In the genomic region with DNA sequence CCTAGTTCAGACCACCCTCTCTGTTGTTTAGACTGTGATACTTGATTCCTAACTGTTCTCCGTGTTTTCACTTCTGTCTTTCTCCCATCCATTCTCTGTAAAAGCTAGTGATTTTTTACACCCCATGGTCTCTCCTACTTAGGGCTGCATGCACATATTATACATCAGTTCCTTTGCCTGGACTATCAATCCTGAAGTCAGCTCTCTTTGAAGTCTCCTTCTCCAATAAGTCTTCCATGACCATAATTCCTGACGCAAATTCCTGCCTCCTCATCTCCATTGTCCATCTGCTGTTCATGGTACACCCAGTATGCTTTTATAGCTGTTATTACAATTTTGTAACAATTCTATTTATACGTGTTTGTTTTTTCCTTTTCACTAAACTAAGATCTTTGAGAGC, we compare ENCODE assay signal across 28 cellular contexts.
A peak's percentile ranks its signal among the peaks of the same experiment; 100 is the strongest.
DNase-seq lines count a peak whose midpoint lies in the region; FAIRE-seq and TF ChIP-seq lines count a peak whose summit lies in the region.
"Had no signal": no experiment of that assay in that cellular context is flagged by ENCODE, and none has a peak within 500 bp of the region (broad histone marks: within the 10 kb centered on the region; RNA-seq: fewer than 3 reads in every experiment).

No MANE protein-coding gene starts in this region.

- H4K8ac ChIP-seq in H1 (ENCODE audit: extremely low read depth, insufficient read depth, low read length) = no peak overlapping the region

- H2BK20ac ChIP-seq in H1 (ENCODE audit: low read length) = no peak overlapping the region

- H3K4me3 Mint-ChIP-seq in nephron (no peak overlapping the region), endothelial cell (ENCODE audit: unreplicated experiment) (no peak overlapping the region)
- H3K4me3 Mint-ChIP-seq: naive thymus-derived CD8-positive, alpha-beta T cell; T-cell had no signal

- peaks cover 4% of the 10 kb centered on the region for H3F3A ChIP-seq in smooth muscle cell (ENCODE audit: low read depth)

- H2BK12ac ChIP-seq in H1 (ENCODE audit: low read depth, low read length) = no peak overlapping the region

- H3K9me3 Mint-ChIP-seq in nephron = no peaks in the 10 kb centered on the region
- no peaks in the 10 kb centered on the region for H3K9me3 Mint-ChIP-seq in endothelial cell (ENCODE audit: unreplicated experiment)
- H3K9me3 Mint-ChIP-seq: T-cell had no signal

- no peak overlapping the region for H3K18ac ChIP-seq in H1 (ENCODE audit: extremely low read depth, low read length)

- TF ChIP-seq EP300 in H1 (IDR thresholded peaks at IDR 0.05; ENCODE audit: borderline replicate concordance in 1 of 2, low read depth in 2 of 2, low read length in 2 of 2) (no peak), suprapubic skin (IDR thresholded peaks at IDR 0.05) (no peak)

- H4K20me1 ChIP-seq in H1 (replicated peaks in 1 of 2; ENCODE audit: control insufficient read depth in 1 of 2, insufficient read depth in 2 of 2, low read length in 2 of 2) (no peaks in the 10 kb centered on the region), smooth muscle cell (ENCODE audit: low read depth) (no peaks in the 10 kb centered on the region)

- no peaks in the 10 kb centered on the region for H3K23me2 ChIP-seq in H1 (ENCODE audit: low read depth, low read length)

- H3K36me3 Mint-ChIP-seq in nephron (ENCODE audit: low read depth) = no peaks in the 10 kb centered on the region
- H3K36me3 Mint-ChIP-seq in endothelial cell (ENCODE audit: low read depth, unreplicated experiment) = no peaks in the 10 kb centered on the region
- H3K36me3 Mint-ChIP-seq: activated naive CD4-positive, alpha-beta T cell treated with anti-CD3 and anti-CD28 coated beads, Interleukin-2, amount 50 U/mL, for 72 hours; naive thymus-derived CD8-positive, alpha-beta T cell; T-cell had no signal

- peak; percentile 7 for FAIRE-seq in H1 (lab: Jason Lieb, UNC)
- FAIRE-seq: H54, keratinocyte had no signal

- H3K36me3 ChIP-seq in H1 (ENCODE audit: control insufficient read depth in 2 of 4, insufficient read depth in 4 of 4, low read length in 3 of 4) (no peaks in the 10 kb centered on the region), smooth muscle cell (ENCODE audit: low read depth) (no peaks in the 10 kb centered on the region), BE2C (no peaks in the 10 kb centered on the region), suprapubic skin (no peaks in the 10 kb centered on the region)
- H3K36me3 ChIP-seq: cardiac muscle cell, right atrium auricular region, spleen, stomach, tibial nerve, WERI-Rb-1 had no signal

- no peak for TF ChIP-seq RAD21 in H1 (IDR thresholded peaks at IDR 0.05 in 1 of 2, conservative IDR thresholded peaks at IDR 0.05 in 1 of 2; ENCODE audit: low read depth in 2 of 2, low read length in 2 of 2)

- no peak overlapping the region for H2AK5ac ChIP-seq in H1 (ENCODE audit: low read depth, low read length)

- H3K9ac ChIP-seq in H1 (replicated peaks in 1 of 4; ENCODE audit: extremely low read depth in 1 of 4, low read depth in 3 of 4, low read length in 3 of 4) (no peak overlapping the region), smooth muscle cell (ENCODE audit: low read depth) (no peak overlapping the region)

- no peak overlapping the region for H3K4ac ChIP-seq in H1 (replicated peaks; ENCODE audit: insufficient read length, low read depth, low read length)

- H2BK5ac ChIP-seq in H1 (ENCODE audit: low read depth, low read length) = no peak overlapping the region

- H4K5ac ChIP-seq in H1 (ENCODE audit: insufficient read length, low read depth, low read length) = no peak overlapping the region

- no peak overlapping the region for H2BK15ac ChIP-seq in H1 (ENCODE audit: low read length)

- H3K27me3 ChIP-seq in H1 (replicated peaks in 1 of 4; ENCODE audit: control insufficient read depth in 3 of 4, extremely low read depth in 1 of 4, insufficient read depth in 3 of 4, low read length in 3 of 4) (no peaks in the 10 kb centered on the region), smooth muscle cell (ENCODE audit: low read depth) (no peaks in the 10 kb centered on the region), BE2C (no peaks in the 10 kb centered on the region), suprapubic skin (no peaks in the 10 kb centered on the region)
- H3K27me3 ChIP-seq: cardiac muscle cell, right atrium auricular region, spleen, stomach, tibial nerve had no signal

- DNase-seq in NCI-H69 (lab: John Stamatoyannopoulos, UW) (peak; percentile 21), H1 (ENCODE audit: low read depth in 1 of 2, low spot score in 2 of 2) (no peak), smooth muscle cell (lab: John Stamatoyannopoulos, UW; ENCODE audit: unreplicated experiment) (no peak), NCI-H345 (lab: John Stamatoyannopoulos, UW) (no peak), endothelial cell (ENCODE audit: low spot score) (no peak), BE2C (no peak), suprapubic skin (ENCODE audit: low spot score in 2 of 2) (no peak)
- DNase-seq: activated CD4-positive, alpha-beta T cell treated with anti-CD3 and anti-CD28 coated beads for 4 hours; activated CD8-positive, alpha-beta memory T cell treated with anti-CD3 and anti-CD28 coated beads for 24 hours; activated effector memory CD4-positive, alpha-beta T cell treated with Interleukin-2 at 50 U/mL for 16 hours; DMS79 treated with DMSO at 0.1 percent for 48 hours; effector memory CD4-positive, alpha-beta T cell; naive thymus-derived CD8-positive, alpha-beta T cell; NCI-H510A; spleen; stimulated activated CD4-positive, alpha-beta T cell treated with anti-CD3 and anti-CD28 coated beads, Interleukin-4, amount 100 ng/mL, for 1 hour; stomach; T-cell; WERI-Rb-1 had no signal

- H2AFZ ChIP-seq in H1 (ENCODE audit: low read length) (no peak overlapping the region), smooth muscle cell (ENCODE audit: low read depth) (peak overlapping the region; percentile 26)

- H3K9me3 ChIP-seq in H1 (ENCODE audit: insufficient read depth in 2 of 2, low read depth in 1 of 2, low read length in 1 of 2) = no peaks in the 10 kb centered on the region
- no peaks in the 10 kb centered on the region for H3K9me3 ChIP-seq in smooth muscle cell (replicated peaks; ENCODE audit: low read depth)
- H3K9me3 ChIP-seq in BE2C = no peaks in the 10 kb centered on the region
- H3K9me3 ChIP-seq in suprapubic skin = no peaks in the 10 kb centered on the region
- H3K9me3 ChIP-seq: right atrium auricular region, spleen, stomach, tibial nerve had no signal

- no peak overlapping the region for H3K4me2 ChIP-seq in H1 (ENCODE audit: insufficient read depth in 1 of 2, low read depth in 2 of 2, low read length in 2 of 2)
- H3K4me2 ChIP-seq in smooth muscle cell = no peak overlapping the region

- H3K27ac ChIP-seq in H1 (ENCODE audit: low read depth, low read length) (no peak overlapping the region), smooth muscle cell (ENCODE audit: low read depth) (peak overlapping the region; percentile 69), suprapubic skin (no peak overlapping the region)
- H3K27ac ChIP-seq: C4-2B, cardiac muscle cell, coronary artery, spleen, stomach, tibial nerve, WERI-Rb-1 had no signal

- TF ChIP-seq POLR2A in H1 (IDR thresholded peaks at IDR 0.05; ENCODE audit: control extremely low read depth in 1 of 2, low read depth in 2 of 2, low read length in 2 of 2) (no peak), suprapubic skin (IDR thresholded peaks at IDR 0.05) (no peak)

- H3K4me1 ChIP-seq in H1 (replicated peaks in 1 of 4; ENCODE audit: control insufficient read depth in 3 of 4, insufficient read depth in 4 of 4, low read length in 3 of 4) (peaks cover 0 to 7% (median 4%) of the 10 kb centered on the region in 4 experiments; a peak in 3 of 7 replicates), smooth muscle cell (ENCODE audit: low read depth) (peaks cover 25% of the 10 kb centered on the region), BE2C (peaks cover 31% of the 10 kb centered on the region), suprapubic skin (peaks cover 9% of the 10 kb centered on the region)
- H3K4me1 ChIP-seq: spleen had no signal

- peak overlapping the region; percentile 7 to 71 (median 44) for H3K27ac Mint-ChIP-seq in nephron
- no peak overlapping the region for H3K27ac Mint-ChIP-seq in endothelial cell (ENCODE audit: unreplicated experiment)
- H3K27ac Mint-ChIP-seq: activated naive CD4-positive, alpha-beta T cell treated with anti-CD3 and anti-CD28 coated beads, Interleukin-2, amount 50 U/mL, for 72 hours; naive thymus-derived CD8-positive, alpha-beta T cell; T-cell had no signal

- POLR2A ChIA-PET in H1 (lab: Charles Lee; ENCODE audit: partially characterized antibody) = interaction anchor here (0.6 kb wide), 1 partner anchor 295 kb away, joined by 3 read pairs; no protein-coding TSS in a partner anchor

- no peak overlapping the region for H3K14ac ChIP-seq in H1 (ENCODE audit: insufficient read length)

- 77% methylated on average over 3 of the region's 3 CpGs; no CpG with 5 or more reads in 1 of the 2 experiments for WGBS in H1 (ENCODE audit: extremely low coverage in 1 of 2, insufficient coverage in 1 of 2, insufficient read length in 1 of 2, insufficient replicate concordance in 2 of 2, low coverage in 1 of 2, low lambda C conversion rate in 2 of 2, missing lambda C conversion rate in 1 of 2), 2 experiments
- 63% methylated on average over 3 of the region's 3 CpGs for WGBS in smooth muscle cell (ENCODE audit: low lambda C conversion rate)
- 68% methylated on average over 3 of the region's 3 CpGs for WGBS in suprapubic skin

- H3K4me1 Mint-ChIP-seq in nephron = peaks cover 34% of the 10 kb centered on the region
- H3K4me1 Mint-ChIP-seq in endothelial cell (ENCODE audit: unreplicated experiment) = no peaks in the 10 kb centered on the region
- H3K4me1 Mint-ChIP-seq: T-cell had no signal

- no peak for TF ChIP-seq CTCF in H1 (IDR thresholded peaks at IDR 0.05; ENCODE audit: control extremely low read depth in 1 of 3, insufficient read depth in 1 of 3, low read depth in 1 of 3, low read length in 3 of 3)
- no peak for TF ChIP-seq CTCF in nephron (IDR thresholded peaks at IDR 0.05; ENCODE audit: unreplicated experiment in 3 of 3)
- no peak for TF ChIP-seq CTCF in smooth muscle cell (IDR thresholded peaks at IDR 0.05; ENCODE audit: borderline replicate concordance, insufficient read depth, poor library complexity, severe bottlenecking)
- no peak for TF ChIP-seq CTCF in endothelial cell (IDR thresholded peaks at IDR 0.05; ENCODE audit: unreplicated experiment)
- TF ChIP-seq CTCF in BE2C (IDR thresholded peaks at IDR 0.05; ENCODE audit: low read depth, low read length) = no peak
- TF ChIP-seq CTCF in suprapubic skin (IDR thresholded peaks at IDR 0.05) = no peak

- H3K27me3 Mint-ChIP-seq in nephron (ENCODE audit: low read depth) = no peaks in the 10 kb centered on the region
- H3K27me3 Mint-ChIP-seq in endothelial cell (ENCODE audit: unreplicated experiment) = no peaks in the 10 kb centered on the region
- H3K27me3 Mint-ChIP-seq: T-cell had no signal

- H3K56ac ChIP-seq in H1 (replicated peaks; ENCODE audit: insufficient read length, low read depth, low read length) = no peak overlapping the region

- H3K79me2 ChIP-seq in H1 (ENCODE audit: control insufficient read depth in 1 of 2, insufficient read depth in 2 of 2, low read length in 2 of 2) (no peaks in the 10 kb centered on the region), smooth muscle cell (ENCODE audit: low read depth) (no peaks in the 10 kb centered on the region)

- H3K4me3 ChIP-seq in H1 (ENCODE audit: extremely low read depth in 1 of 4, insufficient read depth in 2 of 4, low read depth in 3 of 4, low read length in 4 of 4) (no peak overlapping the region), smooth muscle cell (no peak overlapping the region), BE2C (ENCODE audit: low read depth, low read length) (no peak overlapping the region), suprapubic skin (no peak overlapping the region)
- H3K4me3 ChIP-seq: cardiac muscle cell, coronary artery, right atrium auricular region, spleen, stomach, tibial nerve had no signal

- no peak overlapping the region for H3K23ac ChIP-seq in H1 (ENCODE audit: insufficient read length)

- H3K79me1 ChIP-seq in H1 (ENCODE audit: low read depth, low read length) = no peaks in the 10 kb centered on the region

- no peak overlapping the region for H4K91ac ChIP-seq in H1 (replicated peaks; ENCODE audit: insufficient read length, low read length)

- CTCF ChIA-PET in H1 (lab: Charles Lee; ENCODE audit: partially characterized antibody) = interaction anchor here (0.6 to 1.4 kb wide), 3 partner anchors 53 to 132 kb away, joined by 3 to 4 read pairs (median 3); no protein-coding TSS in a partner anchor

- H2BK120ac ChIP-seq in H1 (replicated peaks; ENCODE audit: low read depth, low read length) = no peak overlapping the region
